ENCODE assay signal across 1 cellular context in genomic region chr6:26576407-26576843, GRCh38.
TF ChIP-seq lines count a peak whose summit lies in the region.

No MANE protein-coding gene starts in this region.

TF ChIP-seq in K562, 482 proteins besides CTCF, POLR2A, EP300 and RAD21 (continued from another document and continues in another):
- TF ChIP-seq ATF3 (IDR thresholded peaks at IDR 0.05) (peak; percentile 57), ATF3 (CRISPR knock-in tag; conservative IDR thresholded peaks at IDR 0.05) (no peak), ARID1B (IDR thresholded peaks at IDR 0.05) (peak; percentile 79), HDAC2 (IDR thresholded peaks at IDR 0.05) (0 out of 2 replicates have a peak, but pooled peaks have one; percentile 62), PHB2 (IDR thresholded peaks at IDR 0.05; ENCODE audit: low read depth) (0 out of 2 replicates have a peak, but pooled peaks have one; percentile 50), MLLT1 (IDR thresholded peaks at IDR 0.05) (peak in 1 of 2 experiments; percentile 28; a peak in 1 of 4 replicates), MCM7 (IDR thresholded peaks at IDR 0.05) (no peak), KDM1A (IDR thresholded peaks at IDR 0.05) (peak; percentile 76), HES1 (IDR thresholded peaks at IDR 0.05; ENCODE audit: low read depth) (no peak), CBFA2T2 (conservative IDR thresholded peaks at IDR 0.05) (peak; percentile 72), MYC (IDR thresholded peaks at IDR 0.05; ENCODE audit: low read depth, low read length) (no peak), MYC (CRISPR knock-in tag; IDR thresholded peaks at IDR 0.05; ENCODE audit: borderline replicate concordance, low read depth) (0 out of 2 replicates have a peak, but pooled peaks have one; percentile 13), ARID3A (IDR thresholded peaks at IDR 0.05; ENCODE audit: borderline replicate concordance, low read depth, low read length) (peak; percentile 53; the same call in 1 of the 2 replicates), DPF2 (IDR thresholded peaks at IDR 0.05) (peak; percentile 58), TCF3 (CRISPR knock-in tag; IDR thresholded peaks at IDR 0.05) (peak; percentile 49; the same call in 1 of the 2 replicates), FUS (optimal IDR thresholded peaks at IDR 0.05; ENCODE audit: low read depth, low read length) (no peak), CEBPG (CRISPR knock-in tag; IDR thresholded peaks at IDR 0.05) (no peak), CEBPG (tag; conservative IDR thresholded peaks at IDR 0.05 in 1 of 2, IDR thresholded peaks at IDR 0.05 in 1 of 2) (peak; percentile 72 to 86), STAT5A (IDR thresholded peaks at IDR 0.05; ENCODE audit: borderline replicate concordance, low read length) (no peak), SMARCA5 (IDR thresholded peaks at IDR 0.05) (peak; percentile 61; the same call in 1 of the 2 replicates), NCOR1 (IDR thresholded peaks at IDR 0.05) (peak; percentile 61), MECOM (CRISPR knock-in tag; IDR thresholded peaks at IDR 0.05) (peak; percentile 12; the same call in 1 of the 2 replicates), MEIS2 (IDR thresholded peaks at IDR 0.05; ENCODE audit: partially characterized antibody) (peak; percentile 51), SOX6 (IDR thresholded peaks at IDR 0.05) (peak; percentile 27; the same call in 1 of the 2 replicates), FOXA3 (CRISPR knock-in tag; conservative IDR thresholded peaks at IDR 0.05 in 1 of 2, IDR thresholded peaks at IDR 0.05 in 1 of 2) (0 out of 4 replicates have a peak, but pooled peaks of 1 of the 2 experiments have one; percentile 9), SPI1 (IDR thresholded peaks at IDR 0.05; ENCODE audit: borderline replicate concordance, low read depth, low read length) (peak; percentile 93), ZKSCAN1 (IDR thresholded peaks at IDR 0.05; ENCODE audit: low read depth, low read length) (no peak), ZNF707 (CRISPR knock-in tag; conservative IDR thresholded peaks at IDR 0.05) (no peak), MEF2D (tag; conservative IDR thresholded peaks at IDR 0.05; ENCODE audit: low read depth) (no peak), ZNF134 (CRISPR knock-in tag; conservative IDR thresholded peaks at IDR 0.05) (no peak), GATA2 (CRISPR knock-in tag; IDR thresholded peaks at IDR 0.05) (no peak), ZNF408 (CRISPR knock-in tag; IDR thresholded peaks at IDR 0.05; ENCODE audit: low read depth) (no peak), SMC3 (conservative IDR thresholded peaks at IDR 0.05; ENCODE audit: insufficient read depth, low read depth, low read length) (no peak), HDAC1 (IDR thresholded peaks at IDR 0.05) (peak in 1 of 2 experiments; percentile 65; a peak in 1 of 4 replicates), NBN (IDR thresholded peaks at IDR 0.05; ENCODE audit: low read depth) (peak; percentile 20; the same call in 1 of the 2 replicates), TAL1 (IDR thresholded peaks at IDR 0.05) (peak; percentile 66; the same call in 1 of the 2 replicates), MCM3 (IDR thresholded peaks at IDR 0.05) (no peak), SIRT6 (IDR thresholded peaks at IDR 0.05; ENCODE audit: low read depth, low read length) (no peak), SMARCA4 (IDR thresholded peaks at IDR 0.05) (peak; percentile 62), CBFA2T3 (IDR thresholded peaks at IDR 0.05) (peak; percentile 85), HNRNPH1 (optimal IDR thresholded peaks at IDR 0.05; ENCODE audit: low read depth, low read length) (no peak), SMARCE1 (IDR thresholded peaks at IDR 0.05) (peak; percentile 39; the same call in 1 of the 2 replicates), ZNF644 (tag; IDR thresholded peaks at IDR 0.05; ENCODE audit: low read depth) (0 out of 2 replicates have a peak, but pooled peaks have one; percentile 0), NFE2 (IDR thresholded peaks at IDR 0.05; ENCODE audit: low read depth) (0 out of 2 replicates have a peak, but pooled peaks have one; percentile 8), BRD9 (IDR thresholded peaks at IDR 0.05; ENCODE audit: low read depth, partially characterized antibody) (peak; percentile 20)
- TF ChIP-seq, protein P1, sequence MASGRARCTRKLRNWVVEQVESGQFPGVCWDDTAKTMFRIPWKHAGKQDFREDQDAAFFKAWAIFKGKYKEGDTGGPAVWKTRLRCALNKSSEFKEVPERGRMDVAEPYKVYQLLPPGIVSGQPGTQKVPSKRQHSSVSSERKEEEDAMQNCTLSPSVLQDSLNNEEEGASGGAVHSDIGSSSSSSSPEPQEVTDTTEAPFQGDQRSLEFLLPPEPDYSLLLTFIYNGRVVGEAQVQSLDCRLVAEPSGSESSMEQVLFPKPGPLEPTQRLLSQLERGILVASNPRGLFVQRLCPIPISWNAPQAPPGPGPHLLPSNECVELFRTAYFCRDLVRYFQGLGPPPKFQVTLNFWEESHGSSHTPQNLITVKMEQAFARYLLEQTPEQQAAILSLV (tag; IDR thresholded peaks at IDR 0.05), result no peak
- TF ChIP-seq, protein P2, sequence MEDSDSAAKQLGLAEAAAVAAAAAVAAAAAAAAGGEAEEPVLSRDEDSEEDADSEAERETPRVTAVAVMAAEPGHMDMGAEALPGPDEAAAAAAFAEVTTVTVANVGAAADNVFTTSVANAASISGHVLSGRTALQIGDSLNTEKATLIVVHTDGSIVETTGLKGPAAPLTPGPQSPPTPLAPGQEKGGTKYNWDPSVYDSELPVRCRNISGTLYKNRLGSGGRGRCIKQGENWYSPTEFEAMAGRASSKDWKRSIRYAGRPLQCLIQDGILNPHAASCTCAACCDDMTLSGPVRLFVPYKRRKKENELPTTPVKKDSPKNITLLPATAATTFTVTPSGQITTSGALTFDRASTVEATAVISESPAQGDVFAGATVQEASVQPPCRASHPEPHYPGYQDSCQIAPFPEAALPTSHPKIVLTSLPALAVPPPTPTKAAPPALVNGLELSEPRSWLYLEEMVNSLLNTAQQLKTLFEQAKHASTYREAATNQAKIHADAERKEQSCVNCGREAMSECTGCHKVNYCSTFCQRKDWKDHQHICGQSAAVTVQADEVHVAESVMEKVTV (CRISPR knock-in tag; IDR thresholded peaks at IDR 0.05), result peak; percentile 12; the same call in 1 of the 2 replicates
- TF ChIP-seq, protein P3, sequence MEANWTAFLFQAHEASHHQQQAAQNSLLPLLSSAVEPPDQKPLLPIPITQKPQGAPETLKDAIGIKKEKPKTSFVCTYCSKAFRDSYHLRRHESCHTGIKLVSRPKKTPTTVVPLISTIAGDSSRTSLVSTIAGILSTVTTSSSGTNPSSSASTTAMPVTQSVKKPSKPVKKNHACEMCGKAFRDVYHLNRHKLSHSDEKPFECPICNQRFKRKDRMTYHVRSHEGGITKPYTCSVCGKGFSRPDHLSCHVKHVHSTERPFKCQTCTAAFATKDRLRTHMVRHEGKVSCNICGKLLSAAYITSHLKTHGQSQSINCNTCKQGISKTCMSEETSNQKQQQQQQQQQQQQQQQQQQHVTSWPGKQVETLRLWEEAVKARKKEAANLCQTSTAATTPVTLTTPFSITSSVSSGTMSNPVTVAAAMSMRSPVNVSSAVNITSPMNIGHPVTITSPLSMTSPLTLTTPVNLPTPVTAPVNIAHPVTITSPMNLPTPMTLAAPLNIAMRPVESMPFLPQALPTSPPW (CRISPR knock-in tag; IDR thresholded peaks at IDR 0.05), result peak; percentile 56
- TF ChIP-seq, protein P4, sequence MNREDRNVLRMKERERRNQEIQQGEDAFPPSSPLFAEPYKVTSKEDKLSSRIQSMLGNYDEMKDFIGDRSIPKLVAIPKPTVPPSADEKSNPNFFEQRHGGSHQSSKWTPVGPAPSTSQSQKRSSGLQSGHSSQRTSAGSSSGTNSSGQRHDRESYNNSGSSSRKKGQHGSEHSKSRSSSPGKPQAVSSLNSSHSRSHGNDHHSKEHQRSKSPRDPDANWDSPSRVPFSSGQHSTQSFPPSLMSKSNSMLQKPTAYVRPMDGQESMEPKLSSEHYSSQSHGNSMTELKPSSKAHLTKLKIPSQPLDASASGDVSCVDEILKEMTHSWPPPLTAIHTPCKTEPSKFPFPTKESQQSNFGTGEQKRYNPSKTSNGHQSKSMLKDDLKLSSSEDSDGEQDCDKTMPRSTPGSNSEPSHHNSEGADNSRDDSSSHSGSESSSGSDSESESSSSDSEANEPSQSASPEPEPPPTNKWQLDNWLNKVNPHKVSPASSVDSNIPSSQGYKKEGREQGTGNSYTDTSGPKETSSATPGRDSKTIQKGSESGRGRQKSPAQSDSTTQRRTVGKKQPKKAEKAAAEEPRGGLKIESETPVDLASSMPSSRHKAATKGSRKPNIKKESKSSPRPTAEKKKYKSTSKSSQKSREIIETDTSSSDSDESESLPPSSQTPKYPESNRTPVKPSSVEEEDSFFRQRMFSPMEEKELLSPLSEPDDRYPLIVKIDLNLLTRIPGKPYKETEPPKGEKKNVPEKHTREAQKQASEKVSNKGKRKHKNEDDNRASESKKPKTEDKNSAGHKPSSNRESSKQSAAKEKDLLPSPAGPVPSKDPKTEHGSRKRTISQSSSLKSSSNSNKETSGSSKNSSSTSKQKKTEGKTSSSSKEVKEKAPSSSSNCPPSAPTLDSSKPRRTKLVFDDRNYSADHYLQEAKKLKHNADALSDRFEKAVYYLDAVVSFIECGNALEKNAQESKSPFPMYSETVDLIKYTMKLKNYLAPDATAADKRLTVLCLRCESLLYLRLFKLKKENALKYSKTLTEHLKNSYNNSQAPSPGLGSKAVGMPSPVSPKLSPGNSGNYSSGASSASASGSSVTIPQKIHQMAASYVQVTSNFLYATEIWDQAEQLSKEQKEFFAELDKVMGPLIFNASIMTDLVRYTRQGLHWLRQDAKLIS (CRISPR knock-in tag; IDR thresholded peaks at IDR 0.05), result no peak
- TF ChIP-seq, protein P5, sequence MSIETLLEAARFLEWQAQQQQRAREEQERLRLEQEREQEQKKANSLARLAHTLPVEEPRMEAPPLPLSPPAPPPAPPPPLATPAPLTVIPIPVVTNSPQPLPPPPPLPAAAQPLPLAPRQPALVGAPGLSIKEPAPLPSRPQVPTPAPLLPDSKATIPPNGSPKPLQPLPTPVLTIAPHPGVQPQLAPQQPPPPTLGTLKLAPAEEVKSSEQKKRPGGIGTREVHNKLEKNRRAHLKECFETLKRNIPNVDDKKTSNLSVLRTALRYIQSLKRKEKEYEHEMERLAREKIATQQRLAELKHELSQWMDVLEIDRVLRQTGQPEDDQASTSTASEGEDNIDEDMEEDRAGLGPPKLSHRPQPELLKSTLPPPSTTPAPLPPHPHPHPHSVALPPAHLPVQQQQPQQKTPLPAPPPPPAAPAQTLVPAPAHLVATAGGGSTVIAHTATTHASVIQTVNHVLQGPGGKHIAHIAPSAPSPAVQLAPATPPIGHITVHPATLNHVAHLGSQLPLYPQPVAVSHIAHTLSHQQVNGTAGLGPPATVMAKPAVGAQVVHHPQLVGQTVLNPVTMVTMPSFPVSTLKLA (conservative IDR thresholded peaks at IDR 0.05), result peak; percentile 13 to 21; a peak in 2 of 4 replicates
- TF ChIP-seq, protein P6, sequence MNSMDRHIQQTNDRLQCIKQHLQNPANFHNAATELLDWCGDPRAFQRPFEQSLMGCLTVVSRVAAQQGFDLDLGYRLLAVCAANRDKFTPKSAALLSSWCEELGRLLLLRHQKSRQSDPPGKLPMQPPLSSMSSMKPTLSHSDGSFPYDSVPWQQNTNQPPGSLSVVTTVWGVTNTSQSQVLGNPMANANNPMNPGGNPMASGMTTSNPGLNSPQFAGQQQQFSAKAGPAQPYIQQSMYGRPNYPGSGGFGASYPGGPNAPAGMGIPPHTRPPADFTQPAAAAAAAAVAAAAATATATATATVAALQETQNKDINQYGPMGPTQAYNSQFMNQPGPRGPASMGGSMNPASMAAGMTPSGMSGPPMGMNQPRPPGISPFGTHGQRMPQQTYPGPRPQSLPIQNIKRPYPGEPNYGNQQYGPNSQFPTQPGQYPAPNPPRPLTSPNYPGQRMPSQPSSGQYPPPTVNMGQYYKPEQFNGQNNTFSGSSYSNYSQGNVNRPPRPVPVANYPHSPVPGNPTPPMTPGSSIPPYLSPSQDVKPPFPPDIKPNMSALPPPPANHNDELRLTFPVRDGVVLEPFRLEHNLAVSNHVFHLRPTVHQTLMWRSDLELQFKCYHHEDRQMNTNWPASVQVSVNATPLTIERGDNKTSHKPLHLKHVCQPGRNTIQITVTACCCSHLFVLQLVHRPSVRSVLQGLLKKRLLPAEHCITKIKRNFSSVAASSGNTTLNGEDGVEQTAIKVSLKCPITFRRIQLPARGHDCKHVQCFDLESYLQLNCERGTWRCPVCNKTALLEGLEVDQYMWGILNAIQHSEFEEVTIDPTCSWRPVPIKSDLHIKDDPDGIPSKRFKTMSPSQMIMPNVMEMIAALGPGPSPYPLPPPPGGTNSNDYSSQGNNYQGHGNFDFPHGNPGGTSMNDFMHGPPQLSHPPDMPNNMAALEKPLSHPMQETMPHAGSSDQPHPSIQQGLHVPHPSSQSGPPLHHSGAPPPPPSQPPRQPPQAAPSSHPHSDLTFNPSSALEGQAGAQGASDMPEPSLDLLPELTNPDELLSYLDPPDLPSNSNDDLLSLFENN (IDR thresholded peaks at IDR 0.05; ENCODE audit: low read depth in 2 of 2, low read length in 2 of 2), result no peak
